In the genomic region with DNA sequence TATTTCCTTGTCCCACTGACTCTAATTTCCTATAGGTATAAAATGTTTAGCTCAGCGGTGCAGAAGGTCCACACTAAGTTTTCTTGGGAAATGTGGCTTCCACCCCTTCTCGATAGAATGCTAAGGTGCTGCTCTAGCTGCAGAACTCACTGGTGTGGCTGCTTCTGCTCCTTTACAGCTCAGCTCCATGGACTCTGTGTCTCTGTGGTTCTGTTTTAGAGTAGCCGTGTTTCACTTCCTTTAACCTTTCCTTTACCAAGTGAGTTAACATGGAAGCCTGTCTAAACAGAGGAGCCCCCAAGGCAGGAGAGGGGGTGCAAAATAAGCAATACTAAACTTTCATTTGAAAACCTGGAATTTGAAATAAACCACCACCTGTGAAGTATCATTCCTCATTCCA, we compare ENCODE assay signal across 12 cellular contexts.
DNase-seq lines count a peak whose midpoint lies in the region; ATAC-seq, FAIRE-seq and TF ChIP-seq lines count a peak whose summit lies in the region.
"Had no signal": no experiment of that assay in that cellular context is flagged by ENCODE, and none has a peak within 500 bp of the region (broad histone marks: within the 10 kb centered on the region; RNA-seq: fewer than 3 reads in every experiment).

No MANE protein-coding gene starts in this region.

- H3K27ac ChIP-seq in A549: no peak overlapping the region
- H3K27ac ChIP-seq: neural progenitor cell had no signal

- no peak for DNase-seq in A549 (ENCODE audit: low read depth in 1 of 2, low spot score in 1 of 2)
- peak; percentile 23 for DNase-seq in GM20000 (ENCODE audit: low spot score)
- no peak for DNase-seq in activated B cell treated with CpG ODN at 0.5 μM for 24 hours
- DNase-seq in medulla oblongata (ENCODE audit: extremely low spot score): peak; percentile 50
- DNase-seq in KBM-7: no peak
- DNase-seq in activated CD8-positive, alpha-beta memory T cell treated with anti-CD3 and anti-CD28 coated beads, Interleukin-2, amount 50 U/mL, for 4 hours: no peak
- DNase-seq in stimulated activated CD4-positive, alpha-beta T cell treated with anti-CD3 and anti-CD28 coated beads, Interleukin-1b, Interleukin-23, amount 100 ng/mL, for 48 hours: no peak
- DNase-seq: BE2C, NCI-H446, T-helper 9 cell had no signal

- peaks cover 17% of the 10 kb centered on the region for H3K4me1 Mint-ChIP-seq in activated B cell treated with CpG ODN at 0.5 μM for 24 hours

- no peaks in the 10 kb centered on the region for H3K36me3 Mint-ChIP-seq in activated B cell treated with CpG ODN at 0.5 μM for 24 hours (ENCODE audit: low read depth)
- H3K36me3 Mint-ChIP-seq: neural progenitor cell had no signal

- H3K4me2 ChIP-seq in A549: no peak overlapping the region
- H3K4me2 ChIP-seq: neural progenitor cell had no signal

- TF ChIP-seq CTCF in A549 (IDR thresholded peaks at IDR 0.05) (no peak), GM20000 (IDR thresholded peaks at IDR 0.05; ENCODE audit: extremely low read depth, missing control alignments) (no peak), activated B cell treated with CpG ODN at 0.5 μM for 24 hours (IDR thresholded peaks at IDR 0.05) (no peak)

- no peak overlapping the region for H3K4me3 ChIP-seq in A549
- H3K4me3 ChIP-seq: neural progenitor cell had no signal

- peaks cover 15% of the 10 kb centered on the region for H3K27me3 Mint-ChIP-seq in activated B cell treated with CpG ODN at 0.5 μM for 24 hours

- no peaks in the 10 kb centered on the region for H3K9me3 Mint-ChIP-seq in activated B cell treated with CpG ODN at 0.5 μM for 24 hours
- H3K9me3 Mint-ChIP-seq: neural progenitor cell had no signal

- CTCF ChIA-PET in A549 (lab: Yijun Ruan, JAX): interaction anchor here (0.6 to 2.3 kb wide), 8 partner anchors 12 to 82 kb away, joined by 3 to 14 read pairs (median 4); a partner anchor contains a TSS
- CTCF ChIA-PET in activated B cell treated with CpG ODN at 0.5 μM for 24 hours (lab: Charles Lee): interaction anchor here (1.1 kb wide), 1 partner anchor 81 kb away, joined by 3 read pairs; no protein-coding TSS in a partner anchor

- peaks cover 31% of the 10 kb centered on the region for H3K4me1 ChIP-seq in A549
- H3K4me1 ChIP-seq: BE2C had no signal

- POLR2A ChIA-PET in A549 (lab: Yijun Ruan, JAX) (no interaction called here), activated B cell treated with CpG ODN at 0.5 μM for 24 hours (lab: Charles Lee) (no interaction called here)

- ATAC-seq in A549: no peak
- ATAC-seq in activated B cell treated with CpG ODN at 0.5 μM for 24 hours (ENCODE audit: low read depth): no peak
- ATAC-seq in HG02852 (IDR thresholded peaks at IDR 0.05; ENCODE audit: unreplicated experiment): no peak

- no peaks in the 10 kb centered on the region for H3K9me3 ChIP-seq in A549
- H3K9me3 ChIP-seq: BE2C had no signal

- intact Hi-C loops in activated B cell treated with CpG ODN at 0.5 μM for 24 hours (cut with micrococcal nuclease): no loop called here

- peak; percentile 7 for FAIRE-seq in A549 (lab: Jason Lieb, UNC)

- no peak overlapping the region for H3K27ac Mint-ChIP-seq in activated B cell treated with CpG ODN at 0.5 μM for 24 hours
- H3K27ac Mint-ChIP-seq: neural progenitor cell had no signal

- peak overlapping the region; percentile 56 for H3K4me3 Mint-ChIP-seq in activated B cell treated with CpG ODN at 0.5 μM for 24 hours
- H3K4me3 Mint-ChIP-seq: neural progenitor cell had no signal

- TF ChIP-seq EP300 in A549 (IDR thresholded peaks at IDR 0.05): no peak

- in situ Hi-C loops in KBM-7 (cut with MboI; ENCODE audit: low pct_unique_long_range_greater_than_20kb, low sequenced_read_pairs): no loop called here

- no peak for TF ChIP-seq RAD21 in A549 (conservative IDR thresholded peaks at IDR 0.05 in 1 of 2, IDR thresholded peaks at IDR 0.05 in 1 of 2)

- no peak for TF ChIP-seq POLR2A in A549 (IDR thresholded peaks at IDR 0.05; ENCODE audit: low read length)

- WGBS in A549 (ENCODE audit: missing lambda C conversion rate): 86% methylated on average over 3 of the region's 3 CpGs

TF ChIP-seq in A549, 52 proteins besides CTCF, POLR2A, EP300 and RAD21:
- no peak for TF ChIP-seq CHD4 (IDR thresholded peaks at IDR 0.05; ENCODE audit: borderline replicate concordance)
- TF ChIP-seq, protein P1, sequence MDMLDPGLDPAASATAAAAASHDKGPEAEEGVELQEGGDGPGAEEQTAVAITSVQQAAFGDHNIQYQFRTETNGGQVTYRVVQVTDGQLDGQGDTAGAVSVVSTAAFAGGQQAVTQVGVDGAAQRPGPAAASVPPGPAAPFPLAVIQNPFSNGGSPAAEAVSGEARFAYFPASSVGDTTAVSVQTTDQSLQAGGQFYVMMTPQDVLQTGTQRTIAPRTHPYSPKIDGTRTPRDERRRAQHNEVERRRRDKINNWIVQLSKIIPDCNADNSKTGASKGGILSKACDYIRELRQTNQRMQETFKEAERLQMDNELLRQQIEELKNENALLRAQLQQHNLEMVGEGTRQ (IDR thresholded peaks at IDR 0.05): no peak
- no peak for TF ChIP-seq MAZ (IDR thresholded peaks at IDR 0.05; ENCODE audit: borderline replicate concordance, low read depth, low read length)
- TF ChIP-seq, protein P2, sequence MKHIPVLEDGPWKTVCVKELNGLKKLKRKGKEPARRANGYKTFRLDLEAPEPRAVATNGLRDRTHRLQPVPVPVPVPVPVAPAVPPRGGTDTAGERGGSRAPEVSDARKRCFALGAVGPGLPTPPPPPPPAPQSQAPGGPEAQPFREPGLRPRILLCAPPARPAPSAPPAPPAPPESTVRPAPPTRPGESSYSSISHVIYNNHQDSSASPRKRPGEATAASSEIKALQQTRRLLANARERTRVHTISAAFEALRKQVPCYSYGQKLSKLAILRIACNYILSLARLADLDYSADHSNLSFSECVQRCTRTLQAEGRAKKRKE (CRISPR knock-in tag; IDR thresholded peaks at IDR 0.05; ENCODE audit: low read depth): no peak
- no peak for TF ChIP-seq MYC (IDR thresholded peaks at IDR 0.05; ENCODE audit: borderline replicate concordance, low read length)
- no peak for TF ChIP-seq ZC3H11A (IDR thresholded peaks at IDR 0.05)
- no peak for TF ChIP-seq JUN (IDR thresholded peaks at IDR 0.05)
- TF ChIP-seq, protein P3, sequence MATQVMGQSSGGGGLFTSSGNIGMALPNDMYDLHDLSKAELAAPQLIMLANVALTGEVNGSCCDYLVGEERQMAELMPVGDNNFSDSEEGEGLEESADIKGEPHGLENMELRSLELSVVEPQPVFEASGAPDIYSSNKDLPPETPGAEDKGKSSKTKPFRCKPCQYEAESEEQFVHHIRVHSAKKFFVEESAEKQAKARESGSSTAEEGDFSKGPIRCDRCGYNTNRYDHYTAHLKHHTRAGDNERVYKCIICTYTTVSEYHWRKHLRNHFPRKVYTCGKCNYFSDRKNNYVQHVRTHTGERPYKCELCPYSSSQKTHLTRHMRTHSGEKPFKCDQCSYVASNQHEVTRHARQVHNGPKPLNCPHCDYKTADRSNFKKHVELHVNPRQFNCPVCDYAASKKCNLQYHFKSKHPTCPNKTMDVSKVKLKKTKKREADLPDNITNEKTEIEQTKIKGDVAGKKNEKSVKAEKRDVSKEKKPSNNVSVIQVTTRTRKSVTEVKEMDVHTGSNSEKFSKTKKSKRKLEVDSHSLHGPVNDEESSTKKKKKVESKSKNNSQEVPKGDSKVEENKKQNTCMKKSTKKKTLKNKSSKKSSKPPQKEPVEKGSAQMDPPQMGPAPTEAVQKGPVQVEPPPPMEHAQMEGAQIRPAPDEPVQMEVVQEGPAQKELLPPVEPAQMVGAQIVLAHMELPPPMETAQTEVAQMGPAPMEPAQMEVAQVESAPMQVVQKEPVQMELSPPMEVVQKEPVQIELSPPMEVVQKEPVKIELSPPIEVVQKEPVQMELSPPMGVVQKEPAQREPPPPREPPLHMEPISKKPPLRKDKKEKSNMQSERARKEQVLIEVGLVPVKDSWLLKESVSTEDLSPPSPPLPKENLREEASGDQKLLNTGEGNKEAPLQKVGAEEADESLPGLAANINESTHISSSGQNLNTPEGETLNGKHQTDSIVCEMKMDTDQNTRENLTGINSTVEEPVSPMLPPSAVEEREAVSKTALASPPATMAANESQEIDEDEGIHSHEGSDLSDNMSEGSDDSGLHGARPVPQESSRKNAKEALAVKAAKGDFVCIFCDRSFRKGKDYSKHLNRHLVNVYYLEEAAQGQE (IDR thresholded peaks at IDR 0.05): no peak
- no peak for TF ChIP-seq POLR2AphosphoS2 (conservative IDR thresholded peaks at IDR 0.05; ENCODE audit: low read length)
- TF ChIP-seq FOSL2 (IDR thresholded peaks at IDR 0.05): no peak
- no peak for TF ChIP-seq FOSL2 (CRISPR knock-in tag; IDR thresholded peaks at IDR 0.05)

Comparison
In these comparisons a context has a peak if more than half of its experiments do, and no peak if none do; other contexts are left out.
1. DNase-seq: peak in GM20000 (single experiment) and medulla oblongata (single experiment); none in A549 (0 of 2), activated B cell treated with CpG ODN at 0.5 μM for 24 hours (single experiment), KBM-7 (single experiment), activated CD8-positive, alpha-beta memory T cell treated with anti-CD3 and anti-CD28 coated beads, Interleukin-2, amount 50 U/mL, for 4 hours (single experiment) and stimulated activated CD4-positive, alpha-beta T cell treated with anti-CD3 and anti-CD28 coated beads, Interleukin-1b, Interleukin-23, amount 100 ng/mL, for 48 hours (single experiment).